In the genomic region with DNA sequence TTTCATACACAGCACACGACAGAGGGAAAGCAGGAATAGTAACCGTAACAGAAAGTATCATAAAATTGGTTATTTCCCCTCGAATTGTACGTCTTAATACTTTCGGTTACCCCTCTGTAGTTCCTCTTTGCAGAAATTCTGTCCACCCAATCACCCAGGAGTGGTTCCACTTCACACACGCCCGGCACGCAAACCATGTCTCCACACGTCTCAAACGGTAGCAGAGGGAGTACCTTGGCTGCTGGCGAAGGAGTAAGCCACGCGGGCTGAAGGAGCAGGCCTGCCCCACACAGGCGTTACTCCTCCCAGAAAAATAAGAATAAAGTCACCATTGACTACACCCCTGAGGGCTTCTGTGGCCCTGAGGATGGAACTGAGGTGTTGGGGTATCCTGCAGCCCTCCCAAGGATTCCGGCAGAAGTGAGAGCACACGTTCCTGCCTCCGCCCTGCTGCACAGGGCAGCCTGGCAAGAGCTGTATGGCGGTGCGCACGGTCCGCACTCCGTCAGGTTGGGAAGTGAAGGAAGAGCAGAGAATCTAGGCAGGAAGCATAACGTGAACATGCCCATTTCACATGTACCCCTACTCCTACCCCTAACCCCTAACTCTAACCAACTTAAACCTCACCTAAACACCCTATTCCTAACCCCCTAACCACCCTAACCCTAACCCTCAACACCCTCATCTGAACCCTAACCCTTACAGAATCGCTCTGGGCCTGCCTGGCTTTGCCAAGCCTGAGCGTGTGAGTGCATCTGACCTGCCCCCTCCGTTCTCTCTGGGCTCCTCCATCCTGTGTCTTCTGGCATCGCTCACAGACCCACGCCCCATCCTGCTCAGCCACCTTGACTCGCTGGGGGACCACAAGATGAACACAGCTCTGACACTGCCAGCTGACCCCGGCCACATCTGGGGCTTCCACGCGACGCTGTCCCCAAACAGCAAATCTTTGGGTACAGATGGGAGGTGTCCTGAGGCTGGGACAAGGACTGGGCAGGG, we compare ENCODE assay signal across 1 cellular context.
A peak's percentile ranks its signal among the peaks of the same experiment; 100 is the strongest.
TF ChIP-seq lines count a peak whose summit lies in the region.

No MANE protein-coding gene starts in this region.

TF ChIP-seq in GM12878, 131 proteins besides CTCF, POLR2A, EP300 and RAD21 (continues in another document):
- TF ChIP-seq RCOR1 (conservative IDR thresholded peaks at IDR 0.05; ENCODE audit: low read depth, low read length): 0 out of 2 replicates have a peak, but pooled peaks have one; percentile 37
- no peak for TF ChIP-seq SUZ12 (IDR thresholded peaks at IDR 0.05; ENCODE audit: unreplicated experiment)
- TF ChIP-seq FOXM1 (IDR thresholded peaks at IDR 0.05; ENCODE audit: low read depth, low read length): 0 out of 2 replicates have a peak, but pooled peaks have one; percentile 41
- TF ChIP-seq TCF3 (IDR thresholded peaks at IDR 0.05; ENCODE audit: borderline replicate concordance, insufficient read depth, low read depth, low read length): peak; percentile 57; the same call in 1 of the 2 replicates
- TF ChIP-seq HCFC1 (IDR thresholded peaks at IDR 0.05; ENCODE audit: low read length): no peak
- peak; percentile 72 for TF ChIP-seq RUNX3 (IDR thresholded peaks at IDR 0.05; ENCODE audit: low read length)
- peak; percentile 5 for TF ChIP-seq SMAD1 (IDR thresholded peaks at IDR 0.05; ENCODE audit: low read depth, partially characterized antibody)
- 0 out of 2 replicates have a peak, but pooled peaks have one; percentile 57 for TF ChIP-seq STAT3 (IDR thresholded peaks at IDR 0.05; ENCODE audit: low read depth, low read length)
- peak; percentile 84 for TF ChIP-seq MEF2B (IDR thresholded peaks at IDR 0.05; ENCODE audit: partially characterized antibody, poor library complexity, severe bottlenecking)
- no peak for TF ChIP-seq SMAD5 (IDR thresholded peaks at IDR 0.05; ENCODE audit: low read depth)
- peak; percentile 83; the same call in 1 of the 2 replicates for TF ChIP-seq BACH1 (IDR thresholded peaks at IDR 0.05; ENCODE audit: borderline replicate concordance)
- peak; percentile 94 for TF ChIP-seq HDGF (IDR thresholded peaks at IDR 0.05)
- no peak for TF ChIP-seq RFX5 (IDR thresholded peaks at IDR 0.05; ENCODE audit: low read depth, low read length)
- peak; percentile 91 for TF ChIP-seq MTA2 (IDR thresholded peaks at IDR 0.05; ENCODE audit: low read depth)
- TF ChIP-seq POLR2AphosphoS5 (IDR thresholded peaks at IDR 0.05; ENCODE audit: low read length): peak; percentile 80
- peak; percentile 60; the same call in 1 of the 2 replicates for TF ChIP-seq ZNF207 (IDR thresholded peaks at IDR 0.05; ENCODE audit: borderline replicate concordance)
- TF ChIP-seq SPI1 (IDR thresholded peaks at IDR 0.05; ENCODE audit: borderline replicate concordance, insufficient read depth, low read depth, low read length): peak; percentile 79
- TF ChIP-seq IKZF1 (conservative IDR thresholded peaks at IDR 0.05): peak; percentile 91
- TF ChIP-seq BCL3 (IDR thresholded peaks at IDR 0.05; ENCODE audit: borderline replicate concordance, insufficient read depth, low read depth, low read length, poor library complexity, severe bottlenecking): peak; percentile 37
- peak; percentile 72; the same call in 1 of the 2 replicates for TF ChIP-seq EED (IDR thresholded peaks at IDR 0.05; ENCODE audit: low read depth)
- TF ChIP-seq FOXK2 (IDR thresholded peaks at IDR 0.05): no peak
- peak; percentile 91 for TF ChIP-seq MAX (IDR thresholded peaks at IDR 0.05; ENCODE audit: low read depth, low read length)
- peak; percentile 88 for TF ChIP-seq PAX5 (IDR thresholded peaks at IDR 0.05; ENCODE audit: borderline replicate concordance, low read depth, low read length)
- TF ChIP-seq BMI1 (IDR thresholded peaks at IDR 0.05; ENCODE audit: borderline replicate concordance): peak; percentile 47; the same call in 1 of the 2 replicates
- no peak for TF ChIP-seq TARDBP (IDR thresholded peaks at IDR 0.05; ENCODE audit: borderline replicate concordance)
- TF ChIP-seq NBN (IDR thresholded peaks at IDR 0.05): peak; percentile 80; the same call in 1 of the 2 replicates
- TF ChIP-seq NFIC (IDR thresholded peaks at IDR 0.05; ENCODE audit: low read depth, low read length): peak; percentile 67; the same call in 1 of the 2 replicates
- TF ChIP-seq CREB1 (IDR thresholded peaks at IDR 0.05; ENCODE audit: low read depth): no peak; the same call in 1 of the 2 replicates
- TF ChIP-seq ZSCAN29 (IDR thresholded peaks at IDR 0.05): no peak
- TF ChIP-seq MEF2A (IDR thresholded peaks at IDR 0.05; ENCODE audit: insufficient read depth, low read depth, low read length): 0 out of 2 replicates have a peak, but pooled peaks have one; percentile 37
- TF ChIP-seq SMARCA5 (IDR thresholded peaks at IDR 0.05): peak; percentile 88
- TF ChIP-seq GATAD2B (conservative IDR thresholded peaks at IDR 0.05; ENCODE audit: low read depth): peak; percentile 73; the same call in 1 of the 2 replicates
- peak; percentile 74 for TF ChIP-seq DPF2 (IDR thresholded peaks at IDR 0.05)
- TF ChIP-seq IKZF2 (IDR thresholded peaks at IDR 0.05): peak; percentile 92 to 94; a peak in 3 of 4 replicates
- no peak for TF ChIP-seq ELK1 (IDR thresholded peaks at IDR 0.05; ENCODE audit: low read depth, low read length)
- TF ChIP-seq KDM1A (IDR thresholded peaks at IDR 0.05; ENCODE audit: borderline replicate concordance): no peak
- peak; percentile 85 for TF ChIP-seq CHD2 (IDR thresholded peaks at IDR 0.05; ENCODE audit: borderline replicate concordance, low read depth, low read length)
- no peak for TF ChIP-seq ZNF24 (IDR thresholded peaks at IDR 0.05)
- TF ChIP-seq TBL1XR1 (IDR thresholded peaks at IDR 0.05; ENCODE audit: low read depth, low read length): peak; percentile 72; the same call in 1 of the 2 replicates
- no peak for TF ChIP-seq NR2C2 (IDR thresholded peaks at IDR 0.05; ENCODE audit: borderline replicate concordance, control insufficient read depth, insufficient read length, low read depth)
- TF ChIP-seq, protein P1, sequence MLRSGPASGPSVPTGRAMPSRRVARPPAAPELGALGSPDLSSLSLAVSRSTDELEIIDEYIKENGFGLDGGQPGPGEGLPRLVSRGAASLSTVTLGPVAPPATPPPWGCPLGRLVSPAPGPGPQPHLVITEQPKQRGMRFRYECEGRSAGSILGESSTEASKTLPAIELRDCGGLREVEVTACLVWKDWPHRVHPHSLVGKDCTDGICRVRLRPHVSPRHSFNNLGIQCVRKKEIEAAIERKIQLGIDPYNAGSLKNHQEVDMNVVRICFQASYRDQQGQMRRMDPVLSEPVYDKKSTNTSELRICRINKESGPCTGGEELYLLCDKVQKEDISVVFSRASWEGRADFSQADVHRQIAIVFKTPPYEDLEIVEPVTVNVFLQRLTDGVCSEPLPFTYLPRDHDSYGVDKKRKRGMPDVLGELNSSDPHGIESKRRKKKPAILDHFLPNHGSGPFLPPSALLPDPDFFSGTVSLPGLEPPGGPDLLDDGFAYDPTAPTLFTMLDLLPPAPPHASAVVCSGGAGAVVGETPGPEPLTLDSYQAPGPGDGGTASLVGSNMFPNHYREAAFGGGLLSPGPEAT (IDR thresholded peaks at IDR 0.05; ENCODE audit: low read depth): peak; percentile 90
- TF ChIP-seq RELA (IDR thresholded peaks at IDR 0.05; ENCODE audit: borderline replicate concordance, partially characterized antibody): no peak
- 0 out of 2 replicates have a peak, but pooled peaks have one; percentile 22 for TF ChIP-seq YY1 (IDR thresholded peaks at IDR 0.05; ENCODE audit: low read depth, low read length)
- TF ChIP-seq, protein P2, sequence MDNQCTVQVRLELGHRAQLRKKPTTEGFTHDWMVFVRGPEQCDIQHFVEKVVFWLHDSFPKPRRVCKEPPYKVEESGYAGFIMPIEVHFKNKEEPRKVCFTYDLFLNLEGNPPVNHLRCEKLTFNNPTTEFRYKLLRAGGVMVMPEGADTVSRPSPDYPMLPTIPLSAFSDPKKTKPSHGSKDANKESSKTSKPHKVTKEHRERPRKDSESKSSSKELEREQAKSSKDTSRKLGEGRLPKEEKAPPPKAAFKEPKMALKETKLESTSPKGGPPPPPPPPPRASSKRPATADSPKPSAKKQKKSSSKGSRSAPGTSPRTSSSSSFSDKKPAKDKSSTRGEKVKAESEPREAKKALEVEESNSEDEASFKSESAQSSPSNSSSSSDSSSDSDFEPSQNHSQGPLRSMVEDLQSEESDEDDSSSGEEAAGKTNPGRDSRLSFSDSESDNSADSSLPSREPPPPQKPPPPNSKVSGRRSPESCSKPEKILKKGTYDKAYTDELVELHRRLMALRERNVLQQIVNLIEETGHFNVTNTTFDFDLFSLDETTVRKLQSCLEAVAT (IDR thresholded peaks at IDR 0.05): peak; percentile 57
- TF ChIP-seq CEBPZ (IDR thresholded peaks at IDR 0.05; ENCODE audit: low read depth, low read length): no peak
- peak; percentile 83 for TF ChIP-seq KLF5 (IDR thresholded peaks at IDR 0.05; ENCODE audit: partially characterized antibody)
- TF ChIP-seq IRF4 (IDR thresholded peaks at IDR 0.05; ENCODE audit: low read depth, low read length): peak; percentile 66; the same call in 1 of the 2 replicates
- TF ChIP-seq MYB (IDR thresholded peaks at IDR 0.05; ENCODE audit: borderline replicate concordance, low read depth, low read length): peak; percentile 64
- TF ChIP-seq, protein P3, sequence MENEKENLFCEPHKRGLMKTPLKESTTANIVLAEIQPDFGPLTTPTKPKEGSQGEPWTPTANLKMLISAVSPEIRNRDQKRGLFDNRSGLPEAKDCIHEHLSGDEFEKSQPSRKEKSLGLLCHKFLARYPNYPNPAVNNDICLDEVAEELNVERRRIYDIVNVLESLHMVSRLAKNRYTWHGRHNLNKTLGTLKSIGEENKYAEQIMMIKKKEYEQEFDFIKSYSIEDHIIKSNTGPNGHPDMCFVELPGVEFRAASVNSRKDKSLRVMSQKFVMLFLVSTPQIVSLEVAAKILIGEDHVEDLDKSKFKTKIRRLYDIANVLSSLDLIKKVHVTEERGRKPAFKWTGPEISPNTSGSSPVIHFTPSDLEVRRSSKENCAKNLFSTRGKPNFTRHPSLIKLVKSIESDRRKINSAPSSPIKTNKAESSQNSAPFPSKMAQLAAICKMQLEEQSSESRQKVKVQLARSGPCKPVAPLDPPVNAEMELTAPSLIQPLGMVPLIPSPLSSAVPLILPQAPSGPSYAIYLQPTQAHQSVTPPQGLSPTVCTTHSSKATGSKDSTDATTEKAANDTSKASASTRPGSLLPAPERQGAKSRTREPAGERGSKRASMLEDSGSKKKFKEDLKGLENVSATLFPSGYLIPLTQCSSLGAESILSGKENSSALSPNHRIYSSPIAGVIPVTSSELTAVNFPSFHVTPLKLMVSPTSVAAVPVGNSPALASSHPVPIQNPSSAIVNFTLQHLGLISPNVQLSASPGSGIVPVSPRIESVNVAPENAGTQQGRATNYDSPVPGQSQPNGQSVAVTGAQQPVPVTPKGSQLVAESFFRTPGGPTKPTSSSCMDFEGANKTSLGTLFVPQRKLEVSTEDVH (IDR thresholded peaks at IDR 0.05; ENCODE audit: low read depth, partially characterized antibody): peak; percentile 58
- peak; percentile 78 to 81 for TF ChIP-seq BHLHE40 (IDR thresholded peaks at IDR 0.05; ENCODE audit: borderline replicate concordance in 1 of 2, low read depth in 2 of 2, low read length in 1 of 2)
- no peak for TF ChIP-seq STAT1 (conservative IDR thresholded peaks at IDR 0.05)
